In the genomic region with DNA sequence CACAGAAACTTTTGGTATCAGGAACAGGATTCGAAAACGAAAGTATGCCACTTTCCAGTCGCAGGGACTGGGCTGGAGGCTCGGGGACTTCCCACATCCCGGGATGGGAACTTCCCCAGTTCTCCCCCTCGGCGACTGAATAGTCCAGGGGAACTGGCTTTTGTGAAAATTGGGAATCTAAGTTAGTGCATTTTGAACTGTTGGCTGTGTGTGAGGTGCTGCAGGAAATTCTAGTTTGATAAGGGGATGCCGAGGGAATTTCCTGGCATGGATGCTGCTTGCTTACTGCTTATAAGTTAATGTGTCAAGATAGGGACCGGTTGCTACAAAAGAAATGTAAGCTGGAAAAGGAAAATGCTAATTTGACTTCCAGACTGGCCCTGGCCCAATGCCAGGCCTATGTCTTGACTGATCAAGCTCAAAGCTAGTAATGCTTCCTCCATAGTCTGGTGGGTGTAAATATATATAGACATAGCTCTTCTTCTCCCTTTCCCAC, we compare ENCODE assay signal across 1 cellular context.
A peak's percentile ranks its signal among the peaks of the same experiment; 100 is the strongest.
TF ChIP-seq lines count a peak whose summit lies in the region.

No MANE protein-coding gene starts in this region.

TF ChIP-seq in SK-N-SH, 30 proteins besides CTCF, POLR2A, EP300 and RAD21 (continued from another document):
- TF ChIP-seq, protein P1, sequence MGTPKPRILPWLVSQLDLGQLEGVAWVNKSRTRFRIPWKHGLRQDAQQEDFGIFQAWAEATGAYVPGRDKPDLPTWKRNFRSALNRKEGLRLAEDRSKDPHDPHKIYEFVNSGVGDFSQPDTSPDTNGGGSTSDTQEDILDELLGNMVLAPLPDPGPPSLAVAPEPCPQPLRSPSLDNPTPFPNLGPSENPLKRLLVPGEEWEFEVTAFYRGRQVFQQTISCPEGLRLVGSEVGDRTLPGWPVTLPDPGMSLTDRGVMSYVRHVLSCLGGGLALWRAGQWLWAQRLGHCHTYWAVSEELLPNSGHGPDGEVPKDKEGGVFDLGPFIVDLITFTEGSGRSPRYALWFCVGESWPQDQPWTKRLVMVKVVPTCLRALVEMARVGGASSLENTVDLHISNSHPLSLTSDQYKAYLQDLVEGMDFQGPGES (IDR thresholded peaks at IDR 0.05; ENCODE audit: low read depth, low read length): no peak
- TF ChIP-seq MEF2A (IDR thresholded peaks at IDR 0.05; ENCODE audit: borderline replicate concordance, low read depth): no peak
- TF ChIP-seq, protein P2, sequence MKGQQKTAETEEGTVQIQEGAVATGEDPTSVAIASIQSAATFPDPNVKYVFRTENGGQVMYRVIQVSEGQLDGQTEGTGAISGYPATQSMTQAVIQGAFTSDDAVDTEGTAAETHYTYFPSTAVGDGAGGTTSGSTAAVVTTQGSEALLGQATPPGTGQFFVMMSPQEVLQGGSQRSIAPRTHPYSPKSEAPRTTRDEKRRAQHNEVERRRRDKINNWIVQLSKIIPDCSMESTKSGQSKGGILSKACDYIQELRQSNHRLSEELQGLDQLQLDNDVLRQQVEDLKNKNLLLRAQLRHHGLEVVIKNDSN (IDR thresholded peaks at IDR 0.05; ENCODE audit: borderline replicate concordance, low read depth): no peak
- no peak for TF ChIP-seq TEAD4 (IDR thresholded peaks at IDR 0.05; ENCODE audit: borderline replicate concordance, insufficient read depth)
- peak; percentile 74 for TF ChIP-seq NFIC (IDR thresholded peaks at IDR 0.05; ENCODE audit: borderline replicate concordance)
- TF ChIP-seq, protein P3, sequence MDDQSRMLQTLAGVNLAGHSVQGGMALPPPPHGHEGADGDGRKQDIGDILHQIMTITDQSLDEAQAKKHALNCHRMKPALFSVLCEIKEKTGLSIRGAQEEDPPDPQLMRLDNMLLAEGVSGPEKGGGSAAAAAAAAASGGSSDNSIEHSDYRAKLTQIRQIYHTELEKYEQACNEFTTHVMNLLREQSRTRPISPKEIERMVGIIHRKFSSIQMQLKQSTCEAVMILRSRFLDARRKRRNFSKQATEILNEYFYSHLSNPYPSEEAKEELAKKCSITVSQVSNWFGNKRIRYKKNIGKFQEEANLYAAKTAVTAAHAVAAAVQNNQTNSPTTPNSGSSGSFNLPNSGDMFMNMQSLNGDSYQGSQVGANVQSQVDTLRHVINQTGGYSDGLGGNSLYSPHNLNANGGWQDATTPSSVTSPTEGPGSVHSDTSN (IDR thresholded peaks at IDR 0.05): peak; percentile 78
- TF ChIP-seq GATA2 (CRISPR knock-in tag; IDR thresholded peaks at IDR 0.05): no peak
- no peak for TF ChIP-seq SMC3 (IDR thresholded peaks at IDR 0.05; ENCODE audit: low read depth, low read length)
- 0 out of 2 replicates have a peak, but pooled peaks have one; percentile 24 for TF ChIP-seq MXI1 (IDR thresholded peaks at IDR 0.05; ENCODE audit: low read depth, low read length)
- no peak for TF ChIP-seq RFX5 (IDR thresholded peaks at IDR 0.05; ENCODE audit: low read length)
- TF ChIP-seq POLR2AphosphoS5 (IDR thresholded peaks at IDR 0.05; ENCODE audit: low read depth, low read length): 0 out of 2 replicates have a peak, but pooled peaks have one; percentile 27
- no peak for TF ChIP-seq NRF1 (IDR thresholded peaks at IDR 0.05; ENCODE audit: low read depth, low read length)
- TF ChIP-seq, protein P4, sequence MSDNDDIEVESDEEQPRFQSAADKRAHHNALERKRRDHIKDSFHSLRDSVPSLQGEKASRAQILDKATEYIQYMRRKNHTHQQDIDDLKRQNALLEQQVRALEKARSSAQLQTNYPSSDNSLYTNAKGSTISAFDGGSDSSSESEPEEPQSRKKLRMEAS (IDR thresholded peaks at IDR 0.05; ENCODE audit: low read depth): no peak
- TF ChIP-seq, protein P5, sequence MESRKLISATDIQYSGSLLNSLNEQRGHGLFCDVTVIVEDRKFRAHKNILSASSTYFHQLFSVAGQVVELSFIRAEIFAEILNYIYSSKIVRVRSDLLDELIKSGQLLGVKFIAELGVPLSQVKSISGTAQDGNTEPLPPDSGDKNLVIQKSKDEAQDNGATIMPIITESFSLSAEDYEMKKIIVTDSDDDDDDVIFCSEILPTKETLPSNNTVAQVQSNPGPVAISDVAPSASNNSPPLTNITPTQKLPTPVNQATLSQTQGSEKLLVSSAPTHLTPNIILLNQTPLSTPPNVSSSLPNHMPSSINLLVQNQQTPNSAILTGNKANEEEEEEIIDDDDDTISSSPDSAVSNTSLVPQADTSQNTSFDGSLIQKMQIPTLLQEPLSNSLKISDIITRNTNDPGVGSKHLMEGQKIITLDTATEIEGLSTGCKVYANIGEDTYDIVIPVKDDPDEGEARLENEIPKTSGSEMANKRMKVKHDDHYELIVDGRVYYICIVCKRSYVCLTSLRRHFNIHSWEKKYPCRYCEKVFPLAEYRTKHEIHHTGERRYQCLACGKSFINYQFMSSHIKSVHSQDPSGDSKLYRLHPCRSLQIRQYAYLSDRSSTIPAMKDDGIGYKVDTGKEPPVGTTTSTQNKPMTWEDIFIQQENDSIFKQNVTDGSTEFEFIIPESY (IDR thresholded peaks at IDR 0.05; ENCODE audit: borderline replicate concordance, low read depth): no peak
- no peak for TF ChIP-seq RXRA (IDR thresholded peaks at IDR 0.05; ENCODE audit: borderline replicate concordance, low read depth)
TF ChIP-seq in SK-N-SH: peak in this region for 4.
